In genomic region chr12:71838661-71839060, GRCh38 we compare ENCODE assay signal across 8 cellular contexts. TPM values are rescaled to one million over a fixed set of nuclear protein-coding genes. Genes with fewer than 3 reads are reported as not detected.
A peak's percentile ranks its signal among the peaks of the same experiment; 100 is the strongest.
DNase-seq lines count a peak whose midpoint lies in the region; ATAC-seq and TF ChIP-seq lines count a peak whose summit lies in the region.
"Had no signal": no experiment of that assay in that cellular context is flagged by ENCODE, and none has a peak within 500 bp of the region (broad histone marks: within the 10 kb centered on the region; RNA-seq: fewer than 3 reads in every experiment).

No MANE protein-coding gene starts in this region.

- no peak overlapping the region for H2BK15ac ChIP-seq in IMR-90 (ENCODE audit: low read depth, low read length)

- peaks cover 0 to 32% of the 10 kb centered on the region in 2 experiments; a peak in 3 of 4 replicates for H3K79me1 ChIP-seq in IMR-90 (ENCODE audit: low read depth in 1 of 2, low read length in 2 of 2)

- in situ Hi-C loops in IMR-90 (cut with MboI; ENCODE audit: low sequenced_read_pairs) = no loop called here

- H2AK9ac ChIP-seq in IMR-90 (replicated peaks; ENCODE audit: low read depth, low read length, poor library complexity) = no peak overlapping the region

- no peak overlapping the region for H2BK20ac ChIP-seq in IMR-90 (ENCODE audit: low read depth, low read length)

- no peak overlapping the region for H3K56ac ChIP-seq in IMR-90 (ENCODE audit: extremely low read depth, insufficient read depth, low read length)

- no peak overlapping the region for H3K4me2 ChIP-seq in IMR-90 (ENCODE audit: low read depth, low read length)

- H3K9me3 ChIP-seq in IMR-90 (ENCODE audit: control insufficient read depth, insufficient read depth, low read length) (no peaks in the 10 kb centered on the region), stomach (no peaks in the 10 kb centered on the region)

- intact Hi-C loops in IMR-90 (cut with micrococcal nuclease) (no loop called here), stomach (cut with DNase I; ENCODE audit: low total_unique reads) (no loop called here)

- H3K23ac ChIP-seq in IMR-90 (ENCODE audit: low read depth, low read length) = no peak overlapping the region

- dilution Hi-C loops in IMR-90 (cut with HindIII; ENCODE audit: low sequenced_read_pairs, unreplicated experiment) = no loop called here

- H4K8ac ChIP-seq in IMR-90 (ENCODE audit: low read depth in 2 of 2, low read length in 2 of 2) = peak overlapping the region; percentile 98

- TF ChIP-seq RAD21 in IMR-90 (IDR thresholded peaks at IDR 0.05; ENCODE audit: low read length) = no peak

- BruUV-seq in IMR-90 (replicated peaks; lab: Mats Ljungman, UMichigan) = no TSS peak

- H3K27ac ChIP-seq in IMR-90 (ENCODE audit: insufficient read depth, low read length) (no peak overlapping the region), stomach (peak overlapping the region; percentile 93 to 99 (median 95))

- H2AK5ac ChIP-seq in IMR-90 (ENCODE audit: low read depth, low read length) = 0 out of 2 replicates have a peak overlapping the region, but pooled peaks have one; percentile 5

- peaks cover 20% of the 10 kb centered on the region for H3K4me1 Mint-ChIP-seq in activated T-helper 17 cell treated with anti-CD3 and anti-CD28 coated beads, Interleukin-2, amount 50 U/mL, for 72 hours
- H3K4me1 Mint-ChIP-seq in immature natural killer cell = peaks cover 31 to 44% of the 10 kb centered on the region in 2 donors

- H3K27me3 ChIP-seq in IMR-90 (ENCODE audit: control insufficient read depth, insufficient read depth, low read length) = no peaks in the 10 kb centered on the region
- peaks cover 0 to 3% (median 0%) of the 10 kb centered on the region in 3 donors for H3K27me3 ChIP-seq in stomach

- H3K4me3 ChIP-seq in IMR-90 (ENCODE audit: insufficient read depth, low read depth, low read length) = no peak overlapping the region
- peak overlapping the region in 3 of 4 donors; percentile 62 to 82 (median 72) for H3K4me3 ChIP-seq in stomach

- peak overlapping the region; percentile 94; the same call in 1 of the 2 replicates for H4K91ac ChIP-seq in IMR-90 (ENCODE audit: insufficient read depth, low read depth, low read length)

- peak overlapping the region; percentile 50 for H4K5ac ChIP-seq in IMR-90 (ENCODE audit: low read depth, low read length)

- H3K36me3 Mint-ChIP-seq in activated T-helper 17 cell treated with anti-CD3 and anti-CD28 coated beads, Interleukin-2, amount 50 U/mL, for 72 hours (ENCODE audit: low read depth) = peaks cover 40% of the 10 kb centered on the region
- H3K36me3 Mint-ChIP-seq in immature natural killer cell = no peaks in the 10 kb centered on the region

- H3K4me3 Mint-ChIP-seq in activated T-helper 17 cell treated with anti-CD3 and anti-CD28 coated beads, Interleukin-2, amount 50 U/mL, for 72 hours = peak overlapping the region; percentile 94
- peak overlapping the region; percentile 91 to 98 (median 93) for H3K4me3 Mint-ChIP-seq in immature natural killer cell

- TF ChIP-seq POLR2A in IMR-90 (IDR thresholded peaks at IDR 0.05; ENCODE audit: low read depth, low read length) (no peak), stomach (IDR thresholded peaks at IDR 0.05) (no peak)

- H3K9me3 Mint-ChIP-seq in activated T-helper 17 cell treated with anti-CD3 and anti-CD28 coated beads, Interleukin-2, amount 50 U/mL, for 72 hours = no peaks in the 10 kb centered on the region
- no peaks in the 10 kb centered on the region for H3K9me3 Mint-ChIP-seq in immature natural killer cell

- peaks cover 2% of the 10 kb centered on the region for H3K27me3 Mint-ChIP-seq in activated T-helper 17 cell treated with anti-CD3 and anti-CD28 coated beads, Interleukin-2, amount 50 U/mL, for 72 hours
- H3K27me3 Mint-ChIP-seq in immature natural killer cell (ENCODE audit: low read depth in 3 of 3) = peaks cover 0 to 15% (median 8%) of the 10 kb centered on the region in 3 donors

- no peak for DNase-seq in IMR-90
- DNase-seq in immature natural killer cell = no peak
- no peak for DNase-seq in stomach
- DNase-seq in medulla oblongata (ENCODE audit: extremely low spot score) = no peak
- DNase-seq in cerebellum (ENCODE audit: low spot score) = no peak
- no peak for DNase-seq in DMS53 (lab: John Stamatoyannopoulos, UW)
- DNase-seq: NCI-H748 treated with DMSO at 0.1 percent for 48 hours had no signal

- H3K9me1 ChIP-seq in IMR-90 (ENCODE audit: insufficient read depth, low read length) = no peaks in the 10 kb centered on the region

- no peak overlapping the region for H2BK120ac ChIP-seq in IMR-90 (ENCODE audit: low read depth, low read length)

- no peak overlapping the region for H3K14ac ChIP-seq in IMR-90 (replicated peaks; ENCODE audit: low read depth, low read length)

- no peaks in the 10 kb centered on the region for H3K36me3 ChIP-seq in IMR-90 (ENCODE audit: control insufficient read depth, insufficient read depth, low read length)
- no peaks in the 10 kb centered on the region for H3K36me3 ChIP-seq in stomach

- no peak for ATAC-seq in IMR-90 (ENCODE audit: low read depth)
- no peak for ATAC-seq in activated T-helper 17 cell treated with anti-CD3 and anti-CD28 coated beads, Interleukin-2, amount 50 U/mL, for 72 hours (replicated peaks)

- whole genome bisulfite sequencing in IMR-90 (ENCODE audit: extremely low coverage in 2 of 2, insufficient read length in 1 of 2), 2 experiments = 100% methylated on average over 1 of the region's 6 CpGs; no CpG with 5 or more reads in 1 of the 2 experiments
- 77 to 88% (median 84%) methylated on average over 6 of the region's 6 CpGs for WGBS in stomach, 5 donors

- no peak overlapping the region for H3K18ac ChIP-seq in IMR-90 (ENCODE audit: low read depth, low read length)

- H3K27ac Mint-ChIP-seq in activated T-helper 17 cell treated with anti-CD3 and anti-CD28 coated beads, Interleukin-2, amount 50 U/mL, for 72 hours = peak overlapping the region; percentile 93
- peak overlapping the region; percentile 96 to 99 (median 99) for H3K27ac Mint-ChIP-seq in immature natural killer cell

- no peak overlapping the region for H2BK5ac ChIP-seq in IMR-90 (ENCODE audit: low read depth, low read length, poor library complexity, severe bottlenecking)

- TF ChIP-seq CTCF in IMR-90 (conservative IDR thresholded peaks at IDR 0.05; ENCODE audit: low read depth, low read length) (no peak), stomach (IDR thresholded peaks at IDR 0.05) (no peak)

- no peak overlapping the region for H3K9ac ChIP-seq in IMR-90 (ENCODE audit: low read depth, low read length)

- H3K4me1 ChIP-seq in IMR-90 (ENCODE audit: control insufficient read depth, insufficient read depth, low read length) (no peaks in the 10 kb centered on the region), stomach (peaks cover 12 to 43% (median 36%) of the 10 kb centered on the region in 4 donors)

- peak overlapping the region; percentile 96 for H2AFZ ChIP-seq in IMR-90 (replicated peaks; ENCODE audit: low read length, poor library complexity)

- peaks cover 13% of the 10 kb centered on the region for H4K20me1 ChIP-seq in IMR-90 (ENCODE audit: insufficient read depth, low read length)

- H3K4ac ChIP-seq in IMR-90 (ENCODE audit: low read depth, low read length) = peak overlapping the region; percentile 98; the same call in 1 of the 2 replicates

- POLR2A ChIA-PET in IMR-90 (lab: Charles Lee; ENCODE audit: unreplicated experiment) = no interaction called here

- CTCF ChIA-PET in IMR-90 (lab: Yijun Ruan, JAX) = interaction anchor here (0.6 kb wide), 1 partner anchor 426 kb away, joined by 5 read pairs; no protein-coding TSS in a partner anchor

- no peak for TF ChIP-seq EP300 in stomach (IDR thresholded peaks at IDR 0.05)

TF ChIP-seq in IMR-90, 13 proteins besides CTCF, POLR2A, EP300 and RAD21:
- TF ChIP-seq NFE2L2 (IDR thresholded peaks at IDR 0.05; ENCODE audit: low read depth, low read length) (no peak), USF2 (IDR thresholded peaks at IDR 0.05; ENCODE audit: low read depth, low read length) (no peak), CEBPB (IDR thresholded peaks at IDR 0.05; ENCODE audit: low read depth, low read length) (no peak), ELK1 (IDR thresholded peaks at IDR 0.05; ENCODE audit: borderline replicate concordance, low read depth, low read length) (no peak), BHLHE40 (IDR thresholded peaks at IDR 0.05; ENCODE audit: low read depth, low read length) (no peak)

RNA-seq across cellular contexts. Expression of gene TBC1D15, which starts 0.9 kb away (rescaled TPM):
- total RNA-seq in IMR-90 (2012; rRNA removed) (12.5 and 18.3 TPM in 2 replicates), stomach (10 to 100 TPM in 4 of 5 donors, 1 to 10 TPM in 1; 4.6 to 81.5 (median 37.5) TPM), cerebellum (33.7 TPM)
- polyA plus RNA-seq in IMR-90 (2012; rRNA removed) (10.1 and 14.2 TPM in 2 replicates), immature natural killer cell (10 to 100 TPM; 19.7 to 33.7 (median 29.6) TPM), stomach (10 to 100 TPM; 16.5 to 22.1 (median 21.5) TPM)
- polyA plus RNA-seq in IMR-90 (2012; cell fraction: cytosol; rRNA removed) = 1.8 and 4.2 TPM in 2 replicates
- 2.7 and 24.8 TPM in 2 replicates for polyA plus RNA-seq in IMR-90 (2012; cell fraction: nucleus; rRNA removed; ENCODE audit: low replicate concordance)
- total RNA-seq in activated T-helper 17 cell treated with anti-CD3 and anti-CD28 coated beads, Interleukin-2, amount 50 U/mL, for 72 hours = 10 to 100 TPM; 56.3 to 81.9 TPM
